35 cellular contexts compared by ENCODE assay signal in genomic region chr14:46861753-46862152, GRCh38.
"Had no signal": no experiment of that assay in that cellular context is flagged by ENCODE, and none has a peak within 500 bp of the region (broad histone marks: within the 10 kb centered on the region; RNA-seq: fewer than 3 reads in every experiment).

No MANE protein-coding gene starts in this region.

- H3K9me3 ChIP-seq: MG63 had no signal

- H3K4me3 ChIP-seq: MG63 had no signal

- H3K27me3 ChIP-seq: MG63 had no signal

- DNase-seq: Karpas-422, Kasumi-1, MG63, MM.1S, MV-4-11, NCI-H1048, NCI-H1092, NCI-H1092 treated with DMSO at 0.1 percent for 48 hours, NCI-H1105, NCI-H1105 treated with DMSO at 0.1 percent for 48 hours, NCI-H1417, NCI-H1417 treated with DMSO at 0.1 percent for 48 hours, NCI-H1436, NCI-H1436 treated with DMSO at 0.1 percent for 48 hours, NCI-H146, NCI-H1694, NCI-H1694 treated with DMSO at 0.1 percent for 48 hours, NCI-H187, NCI-H187 treated with DMSO at 0.1 percent for 48 hours, NCI-H1930, NCI-H2029, NCI-H2029 treated with DMSO at 0.1 percent for 48 hours, NCI-H2081, NCI-H2081 treated with DMSO at 0.1 percent for 48 hours, NCI-H2107, NCI-H2171, NCI-H2171 treated with DMSO at 0.1 percent for 48 hours, NCI-H2227 treated with DMSO at 0.1 percent for 48 hours, NCI-H226, NCI-H345, NCI-H446, NCI-H446 treated with DMSO at 0.1 percent for 48 hours, NCI-H510A, NCI-H510A treated with DMSO at 0.1 percent for 48 hours, NCI-H524 had no signal

- H3K36me3 ChIP-seq: MG63 had no signal
